In genomic region chr7:85095816-85096215, GRCh38 we compare ENCODE assay signal across 22 cellular contexts.
"Had no signal": no experiment of that assay in that cellular context is flagged by ENCODE, and none has a peak within 500 bp of the region (broad histone marks: within the 10 kb centered on the region; RNA-seq: fewer than 3 reads in every experiment).

No MANE protein-coding gene starts in this region.

- H3K4me3 Mint-ChIP-seq: activated naive CD4-positive, alpha-beta T cell treated with anti-CD3 and anti-CD28 coated beads, Interleukin-2, amount 10 ng/mL, durations not matched to agents 7 days and 5 days; activated naive CD8-positive, alpha-beta T cell treated with anti-CD3 and anti-CD28 coated beads, Interleukin-2, amount 50 U/mL, for 24 hours; nephron progenitor cell had no signal

- H3K9me3 ChIP-seq: lower lobe of right lung, tibial nerve, uterus had no signal

- DNase-seq: activated CD4-positive, alpha-beta T cell treated with anti-CD3 and anti-CD28 coated beads, Interleukin-2, amount 50 U/mL, for 1 hour; activated CD4-positive, CD25-positive, alpha-beta regulatory T cell treated with anti-CD3 and anti-CD28 coated beads, Interleukin-2, amount 50 U/mL, for 72 hours; activated CD8-positive, alpha-beta memory T cell treated with anti-CD3 and anti-CD28 coated beads for 24 hours; activated CD8-positive, alpha-beta memory T cell treated with anti-CD3 and anti-CD28 coated beads, Interleukin-2, amount 50 U/mL, for 48 hours; activated effector memory CD4-positive, alpha-beta T cell treated with Interleukin-2 at 50 U/mL for 16 hours; activated naive CD4-positive, alpha-beta T cell treated with anti-CD3 and anti-CD28 coated beads, Interleukin-2, amount 10 ng/mL, durations not matched to agents 7 days and 5 days; activated naive CD8-positive, alpha-beta T cell treated with anti-CD3 and anti-CD28 coated beads, Interleukin-2, amount 50 U/mL, for 24 hours; activated T-cell treated with anti-CD3 and anti-CD28 coated beads, Interleukin-2, amount 50 U/mL, for 48 hours; lower lobe of right lung; nephron progenitor cell; nucleus accumbens; posterior cingulate gyrus; retina; stimulated activated CD4-positive, alpha-beta T cell treated with anti-CD3 and anti-CD28 coated beads, Interleukin-12 subunit alpha, Interleukin-12 subunit beta, amount 100 ng/mL, for 4 hours; stimulated activated CD4-positive, alpha-beta T cell treated with anti-CD3 and anti-CD28 coated beads, Interleukin-2, amount 100 ng/mL, for 24 hours; stimulated activated naive CD4-positive, alpha-beta T cell treated with Interleukin-2 at 50 U/mL for 16 hours; T-helper 2 cell; uterus had no signal

- H3K4me3 ChIP-seq: cardiac muscle cell, lower lobe of right lung, tibial nerve, uterus had no signal

- H3K4me1 ChIP-seq: lower lobe of right lung, uterus had no signal

- H3K27me3 Mint-ChIP-seq: activated naive CD4-positive, alpha-beta T cell treated with anti-CD3 and anti-CD28 coated beads, Interleukin-2, amount 10 ng/mL, durations not matched to agents 7 days and 5 days; activated naive CD8-positive, alpha-beta T cell treated with anti-CD3 and anti-CD28 coated beads, Interleukin-2, amount 50 U/mL, for 24 hours had no signal

- FAIRE-seq: colon had no signal

- H3K4me1 Mint-ChIP-seq: activated naive CD4-positive, alpha-beta T cell treated with anti-CD3 and anti-CD28 coated beads, Interleukin-2, amount 10 ng/mL, durations not matched to agents 7 days and 5 days; activated naive CD8-positive, alpha-beta T cell treated with anti-CD3 and anti-CD28 coated beads, Interleukin-2, amount 50 U/mL, for 24 hours; nephron progenitor cell had no signal

- H3K27ac Mint-ChIP-seq: activated naive CD4-positive, alpha-beta T cell treated with anti-CD3 and anti-CD28 coated beads, Interleukin-2, amount 10 ng/mL, durations not matched to agents 7 days and 5 days; activated naive CD8-positive, alpha-beta T cell treated with anti-CD3 and anti-CD28 coated beads, Interleukin-2, amount 50 U/mL, for 24 hours; nephron progenitor cell had no signal

- H3K27ac ChIP-seq: cardiac muscle cell, lower lobe of right lung, tibial nerve, uterus, VCaP had no signal

- H3K36me3 Mint-ChIP-seq: activated naive CD4-positive, alpha-beta T cell treated with anti-CD3 and anti-CD28 coated beads, Interleukin-2, amount 10 ng/mL, durations not matched to agents 7 days and 5 days had no signal

- ATAC-seq: activated naive CD8-positive, alpha-beta T cell treated with anti-CD3 and anti-CD28 coated beads, Interleukin-2, amount 50 U/mL, for 24 hours; lower lobe of right lung had no signal

- H3K27me3 ChIP-seq: cardiac muscle cell, tibial nerve, uterus had no signal

- H3K36me3 ChIP-seq: cardiac muscle cell, lower lobe of right lung, tibial nerve, uterus had no signal
